Comparison of ENCODE assay signal across 26 cellular contexts in genomic region chr12:42315108-42315507, GRCh38.
"Had no signal": no experiment of that assay in that cellular context is flagged by ENCODE, and none has a peak within 500 bp of the region (broad histone marks: within the 10 kb centered on the region; RNA-seq: fewer than 3 reads in every experiment).

No MANE protein-coding gene starts in this region.

- H3K27ac ChIP-seq: colonic mucosa, epithelial cell of prostate, esophagus squamous epithelium, gastrocnemius medialis, heart right ventricle, left lung, lower lobe of right lung had no signal

- ATAC-seq: esophagus mucosa; gastrocnemius medialis; left cardiac atrium; left lung; left ventricle myocardium superior; lower lobe of right lung; mucosa of descending colon; naive thymus-derived CD8-positive, alpha-beta T cell had no signal

- H3K27me3 Mint-ChIP-seq: dendritic cell treated with granulocyte-macrophage colony-stimulating factor and Interleukin-4, amounts not matched to agents 40 ng/mL and 50 ng/mL, for 4 days; naive B cell; naive thymus-derived CD8-positive, alpha-beta T cell had no signal

- H3K9me3 ChIP-seq: colonic mucosa, esophagus squamous epithelium, gastrocnemius medialis, heart right ventricle, left lung, lower lobe of right lung, mucosa of descending colon had no signal

- H3K4me3 ChIP-seq: colonic mucosa, esophagus squamous epithelium, gastrocnemius medialis, heart right ventricle, left lung, lower lobe of right lung, mucosa of descending colon had no signal

- H3K36me3 ChIP-seq: colonic mucosa had no signal

- DNase-seq: colonic mucosa; cortex of kidney; effector CD8-positive, alpha-beta T cell; erythroblast; esophagus squamous epithelium; foreskin fibroblast; foreskin melanocyte; gastrocnemius medialis; glutamatergic neuron; head of caudate nucleus; heart right ventricle; hippocampal formation; left cardiac atrium; left lung; left ventricle myocardium superior; lower lobe of right lung; mesenchymal stem cell; mucosa of descending colon; naive B cell; naive thymus-derived CD8-positive, alpha-beta T cell had no signal

- H3K4me1 Mint-ChIP-seq: mesothelial cell of epicardium had no signal

- H3K27ac Mint-ChIP-seq: dendritic cell treated with granulocyte-macrophage colony-stimulating factor and Interleukin-4, amounts not matched to agents 40 ng/mL and 50 ng/mL, for 4 days; mesothelial cell of epicardium had no signal

- H3K9me3 Mint-ChIP-seq: dendritic cell treated with granulocyte-macrophage colony-stimulating factor and Interleukin-4, amounts not matched to agents 40 ng/mL and 50 ng/mL, for 4 days; mesothelial cell of epicardium; naive B cell; naive thymus-derived CD8-positive, alpha-beta T cell had no signal

- H3K4me3 Mint-ChIP-seq: dendritic cell treated with granulocyte-macrophage colony-stimulating factor and Interleukin-4, amounts not matched to agents 40 ng/mL and 50 ng/mL, for 4 days; mesothelial cell of epicardium; naive B cell; naive thymus-derived CD8-positive, alpha-beta T cell had no signal

- H3K27me3 ChIP-seq: colonic mucosa, esophagus squamous epithelium, gastrocnemius medialis, heart right ventricle, left lung had no signal

- FAIRE-seq: islet of Langerhans, keratinocyte had no signal

- H3K4me1 ChIP-seq: colonic mucosa, esophagus squamous epithelium, gastrocnemius medialis, left lung, lower lobe of right lung had no signal
